Comparison of ENCODE assay signal across 8 cellular contexts in the genomic region with DNA sequence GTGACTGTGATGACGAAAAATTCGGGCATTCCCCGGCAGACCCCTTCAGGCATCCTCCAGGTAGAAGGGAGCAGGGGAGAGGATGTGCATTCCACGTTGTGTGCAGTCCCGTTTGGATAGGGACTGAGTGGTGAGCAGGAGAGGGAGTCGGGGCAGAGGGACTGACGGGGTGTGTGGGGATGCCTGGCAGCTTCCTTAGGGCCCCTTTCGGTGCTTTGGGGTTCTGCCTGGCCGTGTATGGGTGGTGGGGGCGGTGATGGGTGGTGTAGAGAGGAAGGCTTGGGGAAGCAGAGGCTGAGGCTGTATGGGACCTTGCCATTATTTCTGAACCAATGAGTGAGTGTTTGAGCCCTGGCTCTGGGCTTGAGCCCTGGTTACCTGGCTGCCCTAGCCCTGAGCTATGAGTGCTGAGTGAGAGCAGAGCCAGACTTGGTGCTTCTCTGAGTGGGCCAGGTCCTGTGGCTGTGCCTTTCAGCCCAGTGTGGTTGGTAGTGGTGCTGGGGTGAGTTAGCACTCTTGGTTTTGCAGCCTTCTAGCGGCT. TPM values are rescaled to one million over a fixed set of nuclear protein-coding genes. Genes with fewer than 3 reads are reported as not detected.
DNase-seq lines count a peak whose midpoint lies in the region; ATAC-seq and TF ChIP-seq lines count a peak whose summit lies in the region.

No MANE protein-coding gene starts in this region.

- no peaks in the 10 kb centered on the region for H3K9me3 Mint-ChIP-seq in activated T-cell treated with anti-CD3 and anti-CD28 coated beads, Interleukin-2, amount 50 U/mL, for 4 hours
- no peaks in the 10 kb centered on the region for H3K9me3 Mint-ChIP-seq in immature natural killer cell

- peak overlapping the region; percentile 90 for H3K4me3 Mint-ChIP-seq in activated T-cell treated with anti-CD3 and anti-CD28 coated beads, Interleukin-2, amount 50 U/mL, for 4 hours
- H3K4me3 Mint-ChIP-seq in immature natural killer cell = peak overlapping the region; percentile 82 to 95 (median 88)

- H3K4me1 Mint-ChIP-seq in activated T-cell treated with anti-CD3 and anti-CD28 coated beads, Interleukin-2, amount 50 U/mL, for 4 hours (ENCODE audit: low read depth) = peaks cover 27% of the 10 kb centered on the region
- H3K4me1 Mint-ChIP-seq in immature natural killer cell = peaks cover 37 to 43% of the 10 kb centered on the region in 2 donors

- CTCF ChIA-PET in AG04449 (lab: Yijun Ruan, JAX) = interaction anchor here (0.8 to 8.0 kb wide), 8 partner anchors 12 to 248 kb away, joined by 3 to 76 read pairs (median 3); no protein-coding TSS in a partner anchor

- peaks cover 39% of the 10 kb centered on the region for H3K36me3 ChIP-seq in HAP-1 (replicated peaks)

- POLR2A ChIA-PET in AG04449 (lab: Yijun Ruan, JAX) = interaction anchor here (0.6 to 1.7 kb wide), 2 partner anchors 15 to 20 kb away, joined by 3 to 4 read pairs; no protein-coding TSS in a partner anchor

- H3K36me3 Mint-ChIP-seq in activated T-cell treated with anti-CD3 and anti-CD28 coated beads, Interleukin-2, amount 50 U/mL, for 4 hours (ENCODE audit: insufficient read depth) = no peaks in the 10 kb centered on the region
- peaks cover 4 to 9% (median 5%) of the 10 kb centered on the region in 3 donors for H3K36me3 Mint-ChIP-seq in immature natural killer cell

- TF ChIP-seq CTCF in AG04449 (IDR thresholded peaks at IDR 0.05; ENCODE audit: insufficient read depth, low read length, missing control alignments) = no peak

- in situ Hi-C loops in HAP-1 (cut with MboI; ENCODE audit: low sequenced_read_pairs) = no loop called here

- H3K27me3 ChIP-seq in HAP-1 (ENCODE audit: low read depth) = no peaks in the 10 kb centered on the region

- no peaks in the 10 kb centered on the region for H3K9me3 ChIP-seq in HAP-1

- DNase-seq in AG04449 (ENCODE audit: low read depth, low spot score) = no peak
- no peak for DNase-seq in HAP-1 (ENCODE audit: low spot score in 2 of 2)
- no peak for DNase-seq in activated T-cell treated with anti-CD3 and anti-CD28 coated beads, Interleukin-2, amount 50 U/mL, for 4 hours
- peak; percentile 71 to 76 (median 75) for DNase-seq in immature natural killer cell
- peak; percentile 28 for DNase-seq in stimulated activated naive CD4-positive, alpha-beta T cell treated with Interleukin-2 at 50 U/mL for 16 hours (lab: John Stamatoyannopoulos, UW)
- no peak for DNase-seq in cerebellar nuclear complex (lab: John Stamatoyannopoulos, UW)

- no peaks in the 10 kb centered on the region for H3K27me3 Mint-ChIP-seq in activated T-cell treated with anti-CD3 and anti-CD28 coated beads, Interleukin-2, amount 50 U/mL, for 4 hours (ENCODE audit: low read depth)
- H3K27me3 Mint-ChIP-seq in immature natural killer cell (ENCODE audit: low read depth in 3 of 3) = peaks cover 6 to 14% (median 7%) of the 10 kb centered on the region in 3 donors

- H3K27ac Mint-ChIP-seq in immature natural killer cell = peak overlapping the region; percentile 89 to 98 (median 96)

- peaks cover 6% of the 10 kb centered on the region for H3K4me1 ChIP-seq in HAP-1

- peak overlapping the region; percentile 91 for H3K4me3 ChIP-seq in AG04449 (ENCODE audit: low read depth, low read length)
- H3K4me3 ChIP-seq in HAP-1 = peak overlapping the region; percentile 69

- ATAC-seq in activated T-cell treated with anti-CD3 and anti-CD28 coated beads, Interleukin-2, amount 50 U/mL, for 4 hours = peak in 1 of 2 donors; percentile 12
- ATAC-seq in GM21390 (IDR thresholded peaks at IDR 0.05; ENCODE audit: unreplicated experiment) (no peak), HG03378 (IDR thresholded peaks at IDR 0.05; ENCODE audit: unreplicated experiment) (no peak)

RNA-seq across cellular contexts. Expression of gene INPPL1, which starts 0.9 kb away (rescaled TPM):
- total RNA-seq in activated T-cell treated with anti-CD3 and anti-CD28 coated beads, Interleukin-2, amount 50 U/mL, for 4 hours = 10 to 100 TPM; 69.5 to 90.2 (median 79.5) TPM
- 10 to 100 TPM in 1 of 3 donors, 1 to 10 TPM in 2; 3.5 to 13.8 (median 5.8) TPM for polyA plus RNA-seq in immature natural killer cell

RNA-seq across cellular contexts. Expression of gene FOLR2, which starts 8.9 kb away (rescaled TPM):
- total RNA-seq in activated T-cell treated with anti-CD3 and anti-CD28 coated beads, Interleukin-2, amount 50 U/mL, for 4 hours = not detected
- 1 to 10 TPM in 1 of 3 donors, not detected in 2; 1.2 TPM for polyA plus RNA-seq in immature natural killer cell

RNA-seq across cellular contexts. Expression of gene PHOX2A, which starts 18.5 kb away (rescaled TPM):
- not detected for total RNA-seq in activated T-cell treated with anti-CD3 and anti-CD28 coated beads, Interleukin-2, amount 50 U/mL, for 4 hours
- polyA plus RNA-seq in immature natural killer cell = not detected

RNA-seq across cellular contexts. Expression of gene FOLR1, which starts 33.5 kb away (rescaled TPM):
- under 1 TPM in 2 of 3 donors, not detected in 1; 0.20 to 0.24 TPM for total RNA-seq in activated T-cell treated with anti-CD3 and anti-CD28 coated beads, Interleukin-2, amount 50 U/mL, for 4 hours
- not detected for polyA plus RNA-seq in immature natural killer cell

Comparison
In these comparisons a context has a peak if more than half of its experiments do, and no peak if none do; other contexts are left out.
1. DNase-seq: peak in immature natural killer cell (3 of 3) and stimulated activated naive CD4-positive, alpha-beta T cell treated with Interleukin-2 at 50 U/mL for 16 hours (single experiment); none in AG04449 (single experiment), HAP-1 (0 of 2), activated T-cell treated with anti-CD3 and anti-CD28 coated beads, Interleukin-2, amount 50 U/mL, for 4 hours (single experiment) and cerebellar nuclear complex (0 of 2).